8 cellular contexts compared by ENCODE assay signal in genomic region chr7:116210345-116211005, GRCh38. TPM values are rescaled to one million over a fixed set of nuclear protein-coding genes. Genes with fewer than 3 reads are reported as not detected.
DNase-seq lines count a peak whose midpoint lies in the region; ATAC-seq and TF ChIP-seq lines count a peak whose summit lies in the region.

Gene TES, plus strand, starts transcription at chr7:116210539. Its CDS starts 169 bp downstream, at chr7:116210708.

- H3K9me3 Mint-ChIP-seq in IgD-negative memory B cell = no peaks in the 10 kb centered on the region
- no peaks in the 10 kb centered on the region for H3K9me3 Mint-ChIP-seq in T-helper 1 cell treated with Interleukin-12 subunit alpha and Interleukin-12 subunit beta and Interleukin-4 antibody, amounts not matched to agents 30 μg/mL and 1 μg/mL, for 36 hours

- H3K4me1 ChIP-seq in DND-41 (ENCODE audit: insufficient read depth, low read length) = peaks cover 8% of the 10 kb centered on the region
- peaks cover 7% of the 10 kb centered on the region for H3K4me1 ChIP-seq in smooth muscle cell (ENCODE audit: low read depth)

- H3K4me3 Mint-ChIP-seq in IgD-negative memory B cell = peak within 1 kb of the TSS; percentile 99 to 100 (median 99)
- H3K4me3 Mint-ChIP-seq in T-helper 1 cell treated with Interleukin-12 subunit alpha and Interleukin-12 subunit beta and Interleukin-4 antibody, amounts not matched to agents 30 μg/mL and 1 μg/mL, for 36 hours = peak within 1 kb of the TSS; percentile 92

- H3K9me3 ChIP-seq in DND-41 (ENCODE audit: insufficient read depth, low read length, severe bottlenecking) = peaks cover 10% of the 10 kb centered on the region
- no peaks in the 10 kb centered on the region for H3K9me3 ChIP-seq in smooth muscle cell (replicated peaks; ENCODE audit: low read depth)

- H3K79me2 ChIP-seq in DND-41 (ENCODE audit: insufficient read depth, low read length) (no peaks in the 10 kb centered on the region), smooth muscle cell (ENCODE audit: low read depth) (peaks cover 40% of the 10 kb centered on the region)

- 1% methylated on average over 78 of the region's 83 CpGs for WGBS in smooth muscle cell (ENCODE audit: low lambda C conversion rate)

- H3K36me3 Mint-ChIP-seq in IgD-negative memory B cell = peaks cover 2% of the 10 kb centered on the region
- H3K36me3 Mint-ChIP-seq in T-helper 1 cell treated with Interleukin-12 subunit alpha and Interleukin-12 subunit beta and Interleukin-4 antibody, amounts not matched to agents 30 μg/mL and 1 μg/mL, for 36 hours (ENCODE audit: low read depth) = peaks cover 14% of the 10 kb centered on the region

- H3K27ac Mint-ChIP-seq in IgD-negative memory B cell = peak within 1 kb of the TSS; percentile 87 to 98 (median 93)
- peak within 1 kb of the TSS; percentile 96 for H3K27ac Mint-ChIP-seq in T-helper 1 cell treated with Interleukin-12 subunit alpha and Interleukin-12 subunit beta and Interleukin-4 antibody, amounts not matched to agents 30 μg/mL and 1 μg/mL, for 36 hours

- peaks cover 5% of the 10 kb centered on the region for H3F3A ChIP-seq in smooth muscle cell (ENCODE audit: low read depth)

- no peaks in the 10 kb centered on the region for H3K27me3 ChIP-seq in DND-41 (ENCODE audit: insufficient read depth, low read length, poor library complexity)
- H3K27me3 ChIP-seq in smooth muscle cell (ENCODE audit: low read depth) = no peaks in the 10 kb centered on the region

- no peaks in the 10 kb centered on the region for H4K20me1 ChIP-seq in DND-41 (ENCODE audit: insufficient read depth, low read length)
- H4K20me1 ChIP-seq in smooth muscle cell (ENCODE audit: low read depth) = peaks cover 37% of the 10 kb centered on the region

- H3K9ac ChIP-seq in DND-41 (ENCODE audit: low read depth, low read length) (no peak within 1 kb of the TSS), smooth muscle cell (ENCODE audit: low read depth) (peak within 1 kb of the TSS; percentile 95)

- H3K4me3 ChIP-seq in DND-41 (ENCODE audit: low read depth in 1 of 2, low read length in 2 of 2) = no peak within 1 kb of the TSS
- peak within 1 kb of the TSS; percentile 71 for H3K4me3 ChIP-seq in iPS-11a (ENCODE audit: low read depth, low read length)
- H3K4me3 ChIP-seq in smooth muscle cell = peak within 1 kb of the TSS; percentile 68

- H2AFZ ChIP-seq in DND-41 (ENCODE audit: low read depth, low read length) (no peak within 1 kb of the TSS), smooth muscle cell (ENCODE audit: low read depth) (no peak within 1 kb of the TSS)

- H3K4me2 ChIP-seq in DND-41 (ENCODE audit: insufficient read depth, low read length) (no peak within 1 kb of the TSS), smooth muscle cell (peak within 1 kb of the TSS; percentile 83)

- H3K27me3 Mint-ChIP-seq in IgD-negative memory B cell = no peaks in the 10 kb centered on the region
- H3K27me3 Mint-ChIP-seq in T-helper 1 cell treated with Interleukin-12 subunit alpha and Interleukin-12 subunit beta and Interleukin-4 antibody, amounts not matched to agents 30 μg/mL and 1 μg/mL, for 36 hours (ENCODE audit: low read depth) = peaks cover 6% of the 10 kb centered on the region

- TF ChIP-seq CTCF in DND-41 (IDR thresholded peaks at IDR 0.05; ENCODE audit: borderline replicate concordance, extremely low read depth, low read length, poor library complexity, severe bottlenecking) = no peak
- TF ChIP-seq CTCF in smooth muscle cell (IDR thresholded peaks at IDR 0.05; ENCODE audit: borderline replicate concordance, insufficient read depth, poor library complexity, severe bottlenecking) = no peak

- H3K4me1 Mint-ChIP-seq in IgD-negative memory B cell = peaks cover 23 to 41% (median 34%) of the 10 kb centered on the region in 3 donors
- H3K4me1 Mint-ChIP-seq in T-helper 1 cell treated with Interleukin-12 subunit alpha and Interleukin-12 subunit beta and Interleukin-4 antibody, amounts not matched to agents 30 μg/mL and 1 μg/mL, for 36 hours (ENCODE audit: low read depth) = peaks cover 36% of the 10 kb centered on the region

- H3K36me3 ChIP-seq in DND-41 (ENCODE audit: insufficient read depth, low read length) = no peaks in the 10 kb centered on the region
- no peaks in the 10 kb centered on the region for H3K36me3 ChIP-seq in smooth muscle cell (ENCODE audit: low read depth)

- ATAC-seq in DND-41 (ENCODE audit: insufficient read depth, low read depth) = no peak
- peak; percentile 88 for ATAC-seq in GM21528 (IDR thresholded peaks at IDR 0.05; ENCODE audit: low FRiP score, unreplicated experiment)

- no peak for DNase-seq in DND-41
- DNase-seq in amniotic epithelial cell (ENCODE audit: low read depth) = peak; percentile 56
- DNase-seq in smooth muscle cell (lab: John Stamatoyannopoulos, UW; ENCODE audit: unreplicated experiment) = no peak
- no peak for DNase-seq in GDM1 (lab: John Stamatoyannopoulos, UW)

- peak within 1 kb of the TSS; percentile 49; the same call in 1 of the 2 replicates for H3K27ac ChIP-seq in DND-41 (ENCODE audit: low read length)
- peak within 1 kb of the TSS; percentile 95 for H3K27ac ChIP-seq in smooth muscle cell (ENCODE audit: low read depth)

RNA-seq across cellular contexts. Expression of gene TES, which starts in this region (rescaled TPM):
- polyA plus RNA-seq in IgD-negative memory B cell (150 TPM), smooth muscle cell (74.6 and 107 TPM in 2 replicates)
- 149 and 167 TPM in 2 replicates for total RNA-seq in smooth muscle cell

Comparison
In these comparisons a context has a peak if more than half of its experiments do, and no peak if none do; other contexts are left out.
1. H3K4me3 ChIP-seq: peak in iPS-11a (single experiment) and smooth muscle cell (single experiment); none in DND-41 (0 of 2).